Comparison of ENCODE assay signal across 16 cellular contexts in genomic region chr19:10726268-10726667, GRCh38. TPM values are rescaled to one million over a fixed set of nuclear protein-coding genes. Genes with fewer than 3 reads are reported as not detected.
DNase-seq lines count a peak whose midpoint lies in the region; ATAC-seq and TF ChIP-seq lines count a peak whose summit lies in the region.
"Had no signal": no experiment of that assay in that cellular context is flagged by ENCODE, and none has a peak within 500 bp of the region (broad histone marks: within the 10 kb centered on the region; RNA-seq: fewer than 3 reads in every experiment).

No MANE protein-coding gene starts in this region.

- H3K36me3 Mint-ChIP-seq in activated T-cell treated with anti-CD3 and anti-CD28 coated beads, Interleukin-2, amount 50 U/mL, for 24 hours (ENCODE audit: low read depth), result peaks cover 43% of the 10 kb centered on the region
- H3K36me3 Mint-ChIP-seq in activated T-cell treated with anti-CD3 and anti-CD28 coated beads, Interleukin-2, amount 50 U/mL, for 72 hours (ENCODE audit: insufficient read depth in 2 of 2), result peaks cover 3 to 9% of the 10 kb centered on the region in 2 donors
- H3K36me3 Mint-ChIP-seq in nephron progenitor cell (ENCODE audit: low read depth), result peaks cover 33% of the 10 kb centered on the region
- peaks cover 34% of the 10 kb centered on the region for H3K36me3 Mint-ChIP-seq in stimulated activated memory B cell treated with anti-CD40 and anti-IgM and Interleukin-4, amounts not matched to agents 10 μg/mL and 1 μg/mL and 100 μg/mL, for 72 hours

- peaks cover 75% of the 10 kb centered on the region for H3K4me1 Mint-ChIP-seq in activated T-cell treated with anti-CD3 and anti-CD28 coated beads, Interleukin-2, amount 50 U/mL, for 24 hours (ENCODE audit: low read depth)
- peaks cover 54% of the 10 kb centered on the region for H3K4me1 Mint-ChIP-seq in activated T-cell treated with anti-CD3 and anti-CD28 coated beads, Interleukin-2, amount 50 U/mL, for 72 hours (ENCODE audit: low read depth)
- no peaks in the 10 kb centered on the region for H3K4me1 Mint-ChIP-seq in nephron progenitor cell
- peaks cover 70% of the 10 kb centered on the region for H3K4me1 Mint-ChIP-seq in stimulated activated memory B cell treated with anti-CD40 and anti-IgM and Interleukin-4, amounts not matched to agents 10 μg/mL and 1 μg/mL and 100 μg/mL, for 72 hours

- no peaks in the 10 kb centered on the region for H3K27me3 Mint-ChIP-seq in activated T-cell treated with anti-CD3 and anti-CD28 coated beads, Interleukin-2, amount 50 U/mL, for 24 hours
- no peaks in the 10 kb centered on the region for H3K27me3 Mint-ChIP-seq in activated T-cell treated with anti-CD3 and anti-CD28 coated beads, Interleukin-2, amount 50 U/mL, for 72 hours (ENCODE audit: low read depth)
- H3K27me3 Mint-ChIP-seq in nephron progenitor cell (ENCODE audit: low read depth, poor library complexity), result no peaks in the 10 kb centered on the region
- H3K27me3 Mint-ChIP-seq in stimulated activated memory B cell treated with anti-CD40 and anti-IgM and Interleukin-4, amounts not matched to agents 10 μg/mL and 1 μg/mL and 100 μg/mL, for 72 hours, result no peaks in the 10 kb centered on the region
- H3K27me3 Mint-ChIP-seq: activated CD4-positive, alpha-beta T cell treated with anti-CD3 and anti-CD28 coated beads, Interleukin-2, amount 10 ng/mL, durations not matched to agents 24 days and 14 days had no signal

- no peak for DNase-seq in activated T-cell treated with anti-CD3 and anti-CD28 coated beads, Interleukin-2, amount 50 U/mL, for 24 hours
- DNase-seq in activated T-cell treated with anti-CD3 and anti-CD28 coated beads, Interleukin-2, amount 50 U/mL, for 72 hours, result no peak
- DNase-seq in left cardiac atrium (no peak), nephron progenitor cell (no peak), GM20000 (ENCODE audit: low spot score) (no peak)
- DNase-seq: activated CD4-positive, alpha-beta T cell treated with anti-CD3 and anti-CD28 coated beads, Interleukin-2, amount 10 ng/mL, durations not matched to agents 24 days and 14 days; GM23248; kidney glomerular epithelial cell; NCI-H187; NCI-H774 had no signal

- H3K4me3 Mint-ChIP-seq in activated T-cell treated with anti-CD3 and anti-CD28 coated beads, Interleukin-2, amount 50 U/mL, for 24 hours, result no peak overlapping the region
- H3K4me3 Mint-ChIP-seq in activated T-cell treated with anti-CD3 and anti-CD28 coated beads, Interleukin-2, amount 50 U/mL, for 72 hours, result no peak overlapping the region
- H3K4me3 Mint-ChIP-seq in nephron progenitor cell, result no peak overlapping the region
- no peak overlapping the region for H3K4me3 Mint-ChIP-seq in stimulated activated memory B cell treated with anti-CD40 and anti-IgM and Interleukin-4, amounts not matched to agents 10 μg/mL and 1 μg/mL and 100 μg/mL, for 72 hours
- H3K4me3 Mint-ChIP-seq: activated CD4-positive, alpha-beta T cell treated with anti-CD3 and anti-CD28 coated beads, Interleukin-2, amount 10 ng/mL, durations not matched to agents 24 days and 14 days; nephron had no signal

- peak overlapping the region; percentile 29 for H3K27ac Mint-ChIP-seq in activated T-cell treated with anti-CD3 and anti-CD28 coated beads, Interleukin-2, amount 50 U/mL, for 24 hours
- no peak overlapping the region for H3K27ac Mint-ChIP-seq in activated T-cell treated with anti-CD3 and anti-CD28 coated beads, Interleukin-2, amount 50 U/mL, for 72 hours
- H3K27ac Mint-ChIP-seq in nephron progenitor cell, result peak overlapping the region; percentile 96
- H3K27ac Mint-ChIP-seq in stimulated activated memory B cell treated with anti-CD40 and anti-IgM and Interleukin-4, amounts not matched to agents 10 μg/mL and 1 μg/mL and 100 μg/mL, for 72 hours, result no peak overlapping the region
- H3K27ac Mint-ChIP-seq: activated T-helper 2 cell treated with anti-CD3 and anti-CD28 coated beads, Interferon-gamma antibody, Interleukin-2, Interleukin-4, amounts not matched to agents 10 μg/mL and 5 μg/mL and 100 μg/mL, durations not matched to agents 14 hours and 24 hours and 36 hours had no signal

- intact Hi-C loops in left cardiac atrium (cut with DNase I), result no loop called here

- TF ChIP-seq CTCF in nephron progenitor cell (IDR thresholded peaks at IDR 0.05), result no peak
- TF ChIP-seq CTCF in GM20000 (IDR thresholded peaks at IDR 0.05; ENCODE audit: extremely low read depth, missing control alignments), result no peak

- H3K9me3 Mint-ChIP-seq in activated T-cell treated with anti-CD3 and anti-CD28 coated beads, Interleukin-2, amount 50 U/mL, for 24 hours, result no peaks in the 10 kb centered on the region
- H3K9me3 Mint-ChIP-seq in activated T-cell treated with anti-CD3 and anti-CD28 coated beads, Interleukin-2, amount 50 U/mL, for 72 hours, result no peaks in the 10 kb centered on the region
- H3K9me3 Mint-ChIP-seq in nephron progenitor cell, result no peaks in the 10 kb centered on the region
- no peaks in the 10 kb centered on the region for H3K9me3 Mint-ChIP-seq in stimulated activated memory B cell treated with anti-CD40 and anti-IgM and Interleukin-4, amounts not matched to agents 10 μg/mL and 1 μg/mL and 100 μg/mL, for 72 hours
- H3K9me3 Mint-ChIP-seq: activated CD4-positive, alpha-beta T cell treated with anti-CD3 and anti-CD28 coated beads, Interleukin-2, amount 10 ng/mL, durations not matched to agents 24 days and 14 days; activated T-helper 2 cell treated with anti-CD3 and anti-CD28 coated beads, Interferon-gamma antibody, Interleukin-2, Interleukin-4, amounts not matched to agents 10 μg/mL and 5 μg/mL and 100 μg/mL, durations not matched to agents 14 hours and 24 hours and 36 hours; nephron had no signal

- no peak for ATAC-seq in activated T-cell treated with anti-CD3 and anti-CD28 coated beads, Interleukin-2, amount 50 U/mL, for 72 hours (replicated peaks in 1 of 2)
- ATAC-seq in left cardiac atrium (peak; percentile 35 to 45), GM21529 (IDR thresholded peaks at IDR 0.05; ENCODE audit: unreplicated experiment) (no peak), HG03108 (IDR thresholded peaks at IDR 0.05; ENCODE audit: unreplicated experiment) (no peak)
- ATAC-seq in stimulated activated memory B cell treated with anti-CD40 and anti-IgM and Interleukin-4, amounts not matched to agents 10 μg/mL and 1 μg/mL and 100 μg/mL, for 72 hours, result no peak
- ATAC-seq: sciatic nerve had no signal

RNA-seq across cellular contexts. Expression of gene DNM2, which starts 8.4 kb away (rescaled TPM):
- 100 to 1,000 TPM; 241 to 266 TPM for total RNA-seq in activated T-cell treated with anti-CD3 and anti-CD28 coated beads, Interleukin-2, amount 50 U/mL, for 72 hours
- 100 to 1,000 TPM; 125 to 186 TPM for total RNA-seq in left cardiac atrium

RNA-seq across cellular contexts. Expression of gene QTRT1, which starts 25.0 kb away (rescaled TPM):
- 10 to 100 TPM; 48.9 to 49.5 TPM for total RNA-seq in activated T-cell treated with anti-CD3 and anti-CD28 coated beads, Interleukin-2, amount 50 U/mL, for 72 hours
- total RNA-seq in left cardiac atrium, result 10 to 100 TPM; 24.7 to 28.2 TPM

Comparison
In these comparisons a context has a peak if more than half of its experiments do, and no peak if none do; other contexts are left out.
1. H3K27ac Mint-ChIP-seq: peak in activated T-cell treated with anti-CD3 and anti-CD28 coated beads, Interleukin-2, amount 50 U/mL, for 24 hours (single experiment) and nephron progenitor cell (single experiment); none in activated T-cell treated with anti-CD3 and anti-CD28 coated beads, Interleukin-2, amount 50 U/mL, for 72 hours (single experiment) and stimulated activated memory B cell treated with anti-CD40 and anti-IgM and Interleukin-4, amounts not matched to agents 10 μg/mL and 1 μg/mL and 100 μg/mL, for 72 hours (single experiment).
2. ATAC-seq: peak in left cardiac atrium (2 of 2); none in activated T-cell treated with anti-CD3 and anti-CD28 coated beads, Interleukin-2, amount 50 U/mL, for 72 hours (0 of 2), GM21529 (single experiment), HG03108 (single experiment) and stimulated activated memory B cell treated with anti-CD40 and anti-IgM and Interleukin-4, amounts not matched to agents 10 μg/mL and 1 μg/mL and 100 μg/mL, for 72 hours (single experiment).